Comparison of ENCODE assay signal across 30 cellular contexts in genomic region chr5:178983728-178984127, GRCh38. TPM values are rescaled to one million over a fixed set of nuclear protein-coding genes. Genes with fewer than 3 reads are reported as not detected.
"Had no signal": no experiment of that assay in that cellular context is flagged by ENCODE, and none has a peak within 500 bp of the region (broad histone marks: within the 10 kb centered on the region; RNA-seq: fewer than 3 reads in every experiment).

No MANE protein-coding gene starts in this region.

- H3K36me3 ChIP-seq: gastrocnemius medialis, lower lobe of right lung had no signal

- H3K4me1 ChIP-seq: esophagus squamous epithelium, gastrocnemius medialis, heart right ventricle, left lung, lower lobe of right lung had no signal

- DNase-seq: dermis blood vessel endothelial cell; dorsolateral prefrontal cortex; effector CD8-positive, alpha-beta T cell; effector memory CD8-positive, alpha-beta T cell; endodermal cell; erythroblast; esophagus squamous epithelium; foreskin fibroblast; foreskin melanocyte; gastrocnemius medialis; glutamatergic neuron; head of caudate nucleus; heart right ventricle; hippocampal formation; immature natural killer cell; islet precursor cell; left cardiac atrium; lower lobe of right lung; mesenchymal stem cell; midbrain had no signal

- H3K9me3 ChIP-seq: gastrocnemius medialis had no signal

- H3K27me3 ChIP-seq: dorsolateral prefrontal cortex, esophagus squamous epithelium, gastrocnemius medialis, heart right ventricle, left lung had no signal

- H3K27ac ChIP-seq: coronary artery, dorsolateral prefrontal cortex, epithelial cell of prostate, esophagus squamous epithelium, gastrocnemius medialis, heart right ventricle, left lung, lower lobe of right lung had no signal

- ATAC-seq: effector memory CD8-positive, alpha-beta T cell; esophagus mucosa; gastrocnemius medialis; heart right ventricle; left cardiac atrium; left lung; lower lobe of right lung had no signal

- H3K4me3 ChIP-seq: coronary artery, dorsolateral prefrontal cortex, esophagus squamous epithelium, gastrocnemius medialis, heart right ventricle, left lung, lower lobe of right lung had no signal

RNA-seq across cellular contexts. Expression of gene GRM6, which starts 11.4 kb away (rescaled TPM):
- total RNA-seq: dermis blood vessel endothelial cell, endodermal cell, esophagus mucosa, esophagus squamous epithelium, gastrocnemius medialis, glomerular endothelial cell, heart right ventricle, kidney epithelial cell, left cardiac atrium, left lung, lower lobe of right lung, lung microvascular endothelial cell, mononuclear cell, mucosa of gallbladder had no signal
- polyA plus RNA-seq: heart right ventricle, immature natural killer cell, liver had no signal

RNA-seq across cellular contexts. Expression of gene ZNF454, which starts 42.7 kb away (rescaled TPM):
- total RNA-seq: mononuclear cell had no signal
- polyA plus RNA-seq: immature natural killer cell had no signal
